Comparison of ENCODE assay signal across 8 cellular contexts in the genomic region with DNA sequence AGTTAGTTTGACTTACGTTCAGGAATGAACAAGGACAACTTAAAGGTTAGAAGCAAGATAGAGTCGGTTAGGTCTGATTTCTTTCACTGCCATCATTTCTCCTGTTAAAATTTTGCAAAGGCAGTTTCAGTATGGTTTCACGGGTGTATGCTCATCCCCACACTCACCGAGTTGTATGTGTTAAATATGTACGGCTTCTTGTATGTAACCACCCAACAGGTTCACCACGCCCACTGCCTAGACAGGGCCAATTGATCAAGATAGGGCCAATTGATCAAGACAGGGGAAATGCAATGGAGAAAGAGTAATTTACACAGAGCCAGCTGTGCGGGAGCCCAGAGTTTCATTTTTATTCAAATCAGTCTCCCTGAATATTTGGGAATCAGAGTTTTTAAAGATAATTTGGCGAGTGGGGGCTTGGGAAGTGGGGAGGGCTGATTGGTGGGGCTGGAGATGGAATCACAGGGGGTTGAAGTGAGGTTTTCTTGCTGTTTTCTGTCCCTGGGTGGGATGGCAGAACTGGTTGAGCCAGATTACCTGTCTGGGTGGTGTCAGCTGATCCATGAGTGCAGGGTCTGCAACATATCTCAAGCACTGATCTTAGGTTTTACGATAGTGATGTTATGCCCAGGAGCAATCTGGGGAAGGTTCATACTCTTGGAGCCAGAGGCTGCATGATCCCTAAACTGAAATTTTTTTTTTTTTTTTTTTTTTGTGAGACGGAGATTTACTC.
DNase-seq lines count a peak whose midpoint lies in the region; ATAC-seq lines count a peak whose summit lies in the region.

No MANE protein-coding gene starts in this region.

- H3K4me1 Mint-ChIP-seq in immature natural killer cell = peaks cover 50 to 51% of the 10 kb centered on the region in 2 donors

- no peak for DNase-seq in immature natural killer cell
- no peak for DNase-seq in NCI-H146 (lab: John Stamatoyannopoulos, UW)
- no peak for DNase-seq in NCI-H510A (lab: John Stamatoyannopoulos, UW)
- no peak for DNase-seq in AG08395 (ENCODE audit: low spot score)

- H3K4me3 Mint-ChIP-seq in immature natural killer cell = peak overlapping the region; percentile 2 to 69 (median 13)

- peaks cover 0 to 2% (median 1%) of the 10 kb centered on the region in 3 donors for H3K36me3 Mint-ChIP-seq in immature natural killer cell

- peak overlapping the region; percentile 36 to 85 (median 68) for H3K27ac Mint-ChIP-seq in immature natural killer cell

- peak; percentile 62 for ATAC-seq in GM18498 (IDR thresholded peaks at IDR 0.05; ENCODE audit: unreplicated experiment)
- ATAC-seq in GM19452 (IDR thresholded peaks at IDR 0.05; ENCODE audit: unreplicated experiment) = peak; percentile 63
- ATAC-seq in HG03175 (IDR thresholded peaks at IDR 0.05; ENCODE audit: unreplicated experiment) = peak; percentile 79
- no peak for ATAC-seq in HG02970 (IDR thresholded peaks at IDR 0.05; ENCODE audit: low FRiP score, unreplicated experiment)

- H3K9me3 Mint-ChIP-seq in immature natural killer cell = no peaks in the 10 kb centered on the region

- H3K27me3 Mint-ChIP-seq in immature natural killer cell (ENCODE audit: low read depth in 3 of 3) = peaks cover 5 to 8% (median 6%) of the 10 kb centered on the region in 3 donors
